ENCODE assay signal across 8 cellular contexts in genomic region chr1:224498574-224499170, GRCh38.
A peak's percentile ranks its signal among the peaks of the same experiment; 100 is the strongest.
DNase-seq lines count a peak whose midpoint lies in the region; ATAC-seq and TF ChIP-seq lines count a peak whose summit lies in the region.

No MANE protein-coding gene starts in this region.

- H3K36me3 Mint-ChIP-seq in endothelial cell (ENCODE audit: low read depth, unreplicated experiment) (peaks cover 11% of the 10 kb centered on the region), osteocyte (ENCODE audit: unreplicated experiment) (no peaks in the 10 kb centered on the region)

- WGBS in heart right ventricle, 2 donors: 53% methylated on average over 12 of the region's 12 CpGs

- peaks cover 19 to 56% (median 40%) of the 10 kb centered on the region in 9 donors for H3K4me1 ChIP-seq in heart right ventricle

- H3K27me3 ChIP-seq in heart right ventricle: no peaks in the 10 kb centered on the region

- intact Hi-C loops in heart right ventricle (cut with DNase I) (no loop called here), left ventricle myocardium superior (cut with micrococcal nuclease) (no loop called here)

- H3K27me3 Mint-ChIP-seq in endothelial cell (ENCODE audit: unreplicated experiment): peaks cover 13% of the 10 kb centered on the region
- H3K27me3 Mint-ChIP-seq in osteocyte (ENCODE audit: unreplicated experiment): no peaks in the 10 kb centered on the region

- no peak overlapping the region for H3K4me3 ChIP-seq in heart right ventricle

- H3K4me1 Mint-ChIP-seq in endothelial cell (ENCODE audit: unreplicated experiment) (peaks cover 43% of the 10 kb centered on the region), osteocyte (ENCODE audit: unreplicated experiment) (peaks cover 66% of the 10 kb centered on the region)

- H3K27ac Mint-ChIP-seq in endothelial cell (ENCODE audit: unreplicated experiment): peak overlapping the region; percentile 99
- H3K27ac Mint-ChIP-seq in osteocyte (ENCODE audit: unreplicated experiment): peak overlapping the region; percentile 90

- H3K27ac ChIP-seq in heart right ventricle: peak overlapping the region in 9 of 10 donors; percentile 24 to 87 (median 67)

- peak in 1 of 8 donors; percentile 12 for ATAC-seq in heart right ventricle
- no peak for ATAC-seq in left ventricle myocardium superior
- no peak for ATAC-seq in GM21528 (IDR thresholded peaks at IDR 0.05; ENCODE audit: low FRiP score, unreplicated experiment)

- H3K9me3 ChIP-seq in heart right ventricle: peaks cover 0 to 10% (median 0%) of the 10 kb centered on the region in 11 donors

- peak; percentile 11 to 15 for DNase-seq in heart right ventricle
- DNase-seq in left ventricle myocardium superior: no peak
- peak; percentile 61 for DNase-seq in RPMI7951 (ENCODE audit: low read depth)
- DNase-seq in endothelial cell (ENCODE audit: low spot score): peak; percentile 44
- DNase-seq in osteocyte (ENCODE audit: extremely low spot score, unreplicated experiment): no peak
- no peak for DNase-seq in NCI-H2081 treated with DMSO at 0.1 percent for 48 hours (lab: John Stamatoyannopoulos, UW)
- no peak for DNase-seq in AG08395 (ENCODE audit: low spot score)

- no peaks in the 10 kb centered on the region for H3K9me3 Mint-ChIP-seq in endothelial cell (ENCODE audit: unreplicated experiment)
- peaks cover 9% of the 10 kb centered on the region for H3K9me3 Mint-ChIP-seq in osteocyte (ENCODE audit: unreplicated experiment)

- no peaks in the 10 kb centered on the region for H3K36me3 ChIP-seq in heart right ventricle

- TF ChIP-seq CTCF in heart right ventricle (IDR thresholded peaks at IDR 0.05) (no peak), endothelial cell (IDR thresholded peaks at IDR 0.05; ENCODE audit: unreplicated experiment) (no peak), osteocyte (IDR thresholded peaks at IDR 0.05) (no peak)

- H3K4me3 Mint-ChIP-seq in endothelial cell (ENCODE audit: unreplicated experiment) (peak overlapping the region; percentile 63), osteocyte (ENCODE audit: unreplicated experiment) (peak overlapping the region; percentile 43)

Comparison
In these comparisons a context has a peak if more than half of its experiments do, and no peak if none do; other contexts are left out.
1. DNase-seq: peak in heart right ventricle (2 of 2), RPMI7951 (single experiment) and endothelial cell (single experiment); none in left ventricle myocardium superior (single experiment), osteocyte (single experiment), NCI-H2081 treated with DMSO at 0.1 percent for 48 hours (single experiment) and AG08395 (single experiment).